8 cellular contexts compared by ENCODE assay signal in the genomic region with DNA sequence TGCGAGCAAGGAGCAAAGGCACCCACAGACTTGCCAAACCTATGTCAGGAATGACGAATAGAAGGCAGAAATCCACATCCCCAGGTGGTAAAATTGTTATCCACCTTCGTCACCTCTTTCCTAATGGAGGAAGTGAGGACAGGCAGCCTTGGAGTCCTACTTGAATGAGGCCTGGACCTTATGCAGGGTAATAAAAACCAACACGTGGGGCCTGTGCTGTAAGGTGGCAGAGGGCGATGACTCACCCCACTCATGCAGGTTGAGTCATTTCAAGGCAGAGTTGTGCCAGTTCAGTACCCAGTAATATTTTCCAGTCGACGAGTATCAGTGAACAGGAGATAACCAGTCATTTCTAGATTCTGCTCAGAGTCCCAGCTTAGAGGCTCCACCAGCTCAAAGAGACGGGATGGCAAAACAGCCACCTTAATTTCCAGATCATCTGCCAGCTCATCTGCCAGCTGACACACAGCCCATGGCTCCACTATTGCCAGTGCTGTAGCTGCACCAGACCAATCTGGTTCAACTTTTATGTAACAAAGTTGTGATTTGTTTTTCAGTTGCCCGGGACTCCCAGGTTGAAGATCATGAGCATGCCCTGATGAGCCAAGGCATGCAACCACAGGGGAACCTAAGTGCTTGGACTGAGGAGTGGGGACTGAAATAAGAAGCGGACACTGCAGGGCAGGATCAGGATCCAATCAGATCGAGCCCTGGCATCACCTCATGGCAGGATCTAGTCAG.
DNase-seq lines count a peak whose midpoint lies in the region; ATAC-seq and TF ChIP-seq lines count a peak whose summit lies in the region.

No MANE protein-coding gene starts in this region.

- H3K4me3 ChIP-seq in esophagus muscularis mucosa (no peak overlapping the region), skin epidermis (no peak overlapping the region), Caco-2 (ENCODE audit: low read depth, low read length) (no peak overlapping the region)

- no peaks in the 10 kb centered on the region for H3K27me3 ChIP-seq in esophagus muscularis mucosa
- no peaks in the 10 kb centered on the region for H3K27me3 ChIP-seq in Caco-2 (replicated peaks; ENCODE audit: control insufficient read depth, insufficient read depth, low read length)

- H3K36me3 Mint-ChIP-seq in activated CD8-positive, alpha-beta T cell treated with anti-CD3 and anti-CD28 coated beads, Interleukin-2, amount 10 ng/mL, durations not matched to agents 7 days and 5 days (ENCODE audit: low read depth) = no peaks in the 10 kb centered on the region
- no peaks in the 10 kb centered on the region for H3K36me3 Mint-ChIP-seq in Caco-2 (ENCODE audit: insufficient read depth, unreplicated experiment)

- TF ChIP-seq CTCF in esophagus muscularis mucosa (IDR thresholded peaks at IDR 0.05) = no peak
- no peak for TF ChIP-seq CTCF in Caco-2 (IDR thresholded peaks at IDR 0.05; ENCODE audit: insufficient read depth in 1 of 2, low read depth in 1 of 2, low read length in 1 of 2, severe bottlenecking in 1 of 2, unreplicated experiment in 1 of 2)

- CTCF ChIA-PET in activated CD8-positive, alpha-beta T cell treated with anti-CD3 and anti-CD28 coated beads, Interleukin-2, amount 10 ng/mL, durations not matched to agents 7 days and 5 days (lab: Charles Lee) = interaction anchor here (1.0 to 3.7 kb wide), 8 partner anchors 9 to 125 kb away, joined by 3 to 19 read pairs (median 8); no protein-coding TSS in a partner anchor
- CTCF ChIA-PET in Caco-2 (lab: Charles Lee) = interaction anchor here (0.6 kb wide), 1 partner anchor 21 kb away, joined by 4 read pairs; no protein-coding TSS in a partner anchor

- H3K4me3 Mint-ChIP-seq in activated CD8-positive, alpha-beta T cell treated with anti-CD3 and anti-CD28 coated beads, Interleukin-2, amount 10 ng/mL, durations not matched to agents 7 days and 5 days = no peak overlapping the region
- no peak overlapping the region for H3K4me3 Mint-ChIP-seq in Caco-2 (ENCODE audit: unreplicated experiment)

- peak; percentile 29 for DNase-seq in DMS153 (lab: John Stamatoyannopoulos, UW)
- DNase-seq in DMS153 treated with DMSO at 0.1 percent for 48 hours (lab: John Stamatoyannopoulos, UW; ENCODE audit: unreplicated experiment) = no peak
- DNase-seq in HK-2 (ENCODE audit: unreplicated experiment) = peak; percentile 84
- DNase-seq in activated CD8-positive, alpha-beta T cell treated with anti-CD3 and anti-CD28 coated beads, Interleukin-2, amount 10 ng/mL, durations not matched to agents 7 days and 5 days = peak; percentile 67
- no peak for DNase-seq in esophagus muscularis mucosa (ENCODE audit: extremely low spot score)
- no peak for DNase-seq in Caco-2

- H3K9me3 ChIP-seq in esophagus muscularis mucosa = no peaks in the 10 kb centered on the region
- no peaks in the 10 kb centered on the region for H3K9me3 ChIP-seq in Caco-2

- H3K36me3 ChIP-seq in esophagus muscularis mucosa = no peaks in the 10 kb centered on the region
- no peaks in the 10 kb centered on the region for H3K36me3 ChIP-seq in Caco-2 (ENCODE audit: control insufficient read depth, insufficient read depth, low read length)

- intact Hi-C loops in esophagus muscularis mucosa (cut with DNase I) = no loop called here
- intact Hi-C loops in Caco-2 (cut with micrococcal nuclease; ENCODE audit: unreplicated experiment) = no loop called here

- TF ChIP-seq EP300 in esophagus muscularis mucosa (IDR thresholded peaks at IDR 0.05) = no peak

- H3K27ac Mint-ChIP-seq in activated CD8-positive, alpha-beta T cell treated with anti-CD3 and anti-CD28 coated beads, Interleukin-2, amount 10 ng/mL, durations not matched to agents 7 days and 5 days = peak overlapping the region; percentile 77
- no peak overlapping the region for H3K27ac Mint-ChIP-seq in Caco-2 (ENCODE audit: unreplicated experiment)

- H3K9me3 Mint-ChIP-seq in activated CD8-positive, alpha-beta T cell treated with anti-CD3 and anti-CD28 coated beads, Interleukin-2, amount 10 ng/mL, durations not matched to agents 7 days and 5 days (ENCODE audit: insufficient read depth) = no peaks in the 10 kb centered on the region
- peaks cover 2% of the 10 kb centered on the region for H3K9me3 Mint-ChIP-seq in Caco-2 (ENCODE audit: unreplicated experiment)

- peaks cover 63% of the 10 kb centered on the region for H3K4me1 Mint-ChIP-seq in activated CD8-positive, alpha-beta T cell treated with anti-CD3 and anti-CD28 coated beads, Interleukin-2, amount 10 ng/mL, durations not matched to agents 7 days and 5 days (ENCODE audit: low read depth)
- no peaks in the 10 kb centered on the region for H3K4me1 Mint-ChIP-seq in Caco-2 (ENCODE audit: low read depth, unreplicated experiment)

- H3K4me1 ChIP-seq in esophagus muscularis mucosa (peaks cover 0 to 53% (median 28%) of the 10 kb centered on the region in 4 donors), Caco-2 (no peaks in the 10 kb centered on the region)

- WGBS in esophagus muscularis mucosa = 68% methylated on average over 11 of the region's 11 CpGs

- H3K27ac ChIP-seq in esophagus muscularis mucosa (replicated peaks in 1 of 4) (peak overlapping the region; percentile 45 to 61 (median 56)), skin epidermis (peak overlapping the region in 19 of 21 experiments; percentile 25 to 88 (median 66))

- POLR2A ChIA-PET in activated CD8-positive, alpha-beta T cell treated with anti-CD3 and anti-CD28 coated beads, Interleukin-2, amount 10 ng/mL, durations not matched to agents 7 days and 5 days (lab: Charles Lee) = interaction anchor here (1.0 to 1.1 kb wide), 2 partner anchors 9 to 14 kb away, joined by 3 to 5 read pairs; no protein-coding TSS in a partner anchor
- POLR2A ChIA-PET in Caco-2 (lab: Charles Lee) = interaction anchor here (0.5 kb wide), 1 partner anchor 807 kb away, joined by 3 read pairs; no protein-coding TSS in a partner anchor

- TF ChIP-seq POLR2A in esophagus muscularis mucosa (IDR thresholded peaks at IDR 0.05; ENCODE audit: low read depth) = no peak

- no TSS peak for BruUV-seq in Caco-2 (replicated peaks; lab: Mats Ljungman, UMichigan)

- ATAC-seq in activated CD8-positive, alpha-beta T cell treated with anti-CD3 and anti-CD28 coated beads, Interleukin-2, amount 10 ng/mL, durations not matched to agents 7 days and 5 days = peak; percentile 80
- ATAC-seq in GM19023 (IDR thresholded peaks at IDR 0.05; ENCODE audit: unreplicated experiment) = no peak

- no peaks in the 10 kb centered on the region for H3K27me3 Mint-ChIP-seq in activated CD8-positive, alpha-beta T cell treated with anti-CD3 and anti-CD28 coated beads, Interleukin-2, amount 10 ng/mL, durations not matched to agents 7 days and 5 days (ENCODE audit: low read depth)
- H3K27me3 Mint-ChIP-seq in Caco-2 (ENCODE audit: insufficient read depth, unreplicated experiment) = no peaks in the 10 kb centered on the region

Comparison
In these comparisons a context has a peak if more than half of its experiments do, and no peak if none do; other contexts are left out.
1. DNase-seq: peak in DMS153 (single experiment), HK-2 (single experiment) and activated CD8-positive, alpha-beta T cell treated with anti-CD3 and anti-CD28 coated beads, Interleukin-2, amount 10 ng/mL, durations not matched to agents 7 days and 5 days (single experiment); none in DMS153 treated with DMSO at 0.1 percent for 48 hours (single experiment), esophagus muscularis mucosa (single experiment) and Caco-2 (0 of 2).